ENCODE assay signal across 23 cellular contexts in genomic region chr17:760371-760770, GRCh38.
"Had no signal": no experiment of that assay in that cellular context is flagged by ENCODE, and none has a peak within 500 bp of the region (broad histone marks: within the 10 kb centered on the region; RNA-seq: fewer than 3 reads in every experiment).

No MANE protein-coding gene starts in this region.

- DNase-seq: activated CD4-positive, alpha-beta T cell treated with anti-CD3 and anti-CD28 coated beads for 48 hours; activated CD4-positive, alpha-beta T cell treated with anti-CD3 and anti-CD28 coated beads, Interleukin-2, amount 50 U/mL, for 48 hours; activated CD8-positive, alpha-beta memory T cell treated with anti-CD3 and anti-CD28 coated beads for 24 hours; activated effector memory CD4-positive, alpha-beta T cell treated with Interleukin-2 at 50 U/mL for 16 hours; activated naive CD4-positive, alpha-beta T cell treated with Interleukin-2 at 50 U/mL for 16 hours; aorta; body of pancreas; cerebellar nuclear complex; colonic mucosa; effector CD8-positive, alpha-beta T cell; esophagus squamous epithelium; foreskin melanocyte; mucosa of descending colon; retina; stimulated activated CD4-positive, alpha-beta T cell treated with anti-CD3 and anti-CD28 coated beads, Interleukin-2, amount 100 ng/mL, for 48 hours; T-helper 1 cell; upper lobe of left lung; WERI-Rb-1 had no signal

- H3K27ac ChIP-seq: body of pancreas, colonic mucosa, epithelial cell of prostate, esophagus squamous epithelium, hepatocyte, neutrophil, upper lobe of left lung, WERI-Rb-1 had no signal

- ATAC-seq: body of pancreas; mucosa of descending colon; natural killer cell treated with Interleukin-12 subunit alpha and Interleukin-12 subunit beta and Interleukin-15 and Interleukin-18, amount 100 ng/mL, for 72 hours had no signal

- H3K27me3 ChIP-seq: body of pancreas, colonic mucosa, esophagus squamous epithelium, hepatocyte, neutrophil, upper lobe of left lung had no signal

- H3K4me1 ChIP-seq: body of pancreas, colonic mucosa, esophagus squamous epithelium had no signal

- H3K9me3 ChIP-seq: body of pancreas, colonic mucosa, esophagus squamous epithelium, mucosa of descending colon, neutrophil, upper lobe of left lung had no signal

- H3K4me3 ChIP-seq: body of pancreas, colonic mucosa, esophagus squamous epithelium, hepatocyte, lung, mucosa of descending colon, upper lobe of left lung had no signal

- H3K36me3 ChIP-seq: colonic mucosa had no signal
